Comparison of ENCODE assay signal across 8 cellular contexts in genomic region chr2:69385443-69386151, GRCh38. TPM values are rescaled to one million over a fixed set of nuclear protein-coding genes. Genes with fewer than 3 reads are reported as not detected.
DNase-seq lines count a peak whose midpoint lies in the region; ATAC-seq and TF ChIP-seq lines count a peak whose summit lies in the region.

No MANE protein-coding gene starts in this region.

- POLR2A ChIA-PET in CD4-positive, alpha-beta memory T cell (lab: Charles Lee; ENCODE audit: partially characterized antibody) = interaction anchor here (0.7 to 2.5 kb wide), 2 partner anchors 10 to 52 kb away, joined by 3 to 22 read pairs; partner anchors contain the start of gene NFU1
- POLR2A ChIA-PET in naive thymus-derived CD8-positive, alpha-beta T cell (lab: Charles Lee) = interaction anchor here (1.2 to 1.5 kb wide), 3 partner anchors 8 to 52 kb away, joined by 3 to 8 read pairs (median 6); partner anchors contain the start of gene NFU1

- CTCF ChIA-PET in CD4-positive, alpha-beta memory T cell (lab: Charles Lee; ENCODE audit: partially characterized antibody) = interaction anchor here (1.0 to 2.5 kb wide), 3 partner anchors 9 to 52 kb away, joined by 4 to 23 read pairs (median 8); partner anchors contain the start of gene NFU1

- no peak for ATAC-seq in central memory CD8-positive, alpha-beta T cell (replicated peaks; ENCODE audit: extremely low read depth, poor library complexity, severe bottlenecking)
- ATAC-seq in naive thymus-derived CD8-positive, alpha-beta T cell = no peak
- ATAC-seq in mucosa of descending colon (no peak), HG03159 (IDR thresholded peaks at IDR 0.05; ENCODE audit: unreplicated experiment) (no peak)

- no peak for TF ChIP-seq CTCF in MM.1S (IDR thresholded peaks at IDR 0.05; ENCODE audit: low read length)
- no peak for TF ChIP-seq CTCF in mucosa of descending colon (IDR thresholded peaks at IDR 0.05)

- no peaks in the 10 kb centered on the region for H3K27me3 Mint-ChIP-seq in CD4-positive, alpha-beta memory T cell
- H3K27me3 Mint-ChIP-seq in central memory CD8-positive, alpha-beta T cell = no peaks in the 10 kb centered on the region
- no peaks in the 10 kb centered on the region for H3K27me3 Mint-ChIP-seq in naive thymus-derived CD8-positive, alpha-beta T cell

- intact Hi-C loops in CD4-positive, alpha-beta memory T cell (cut with micrococcal nuclease) = loop anchor here (5.0 to 10.0 kb wide), 3 partner anchors 259 to 909 kb away; partner anchors contain the start of genes AAK1, C2orf42 and SNRPG
- intact Hi-C loops in mucosa of descending colon (cut with DNase I, micrococcal nuclease) = no loop called here

- no peaks in the 10 kb centered on the region for H3K27me3 ChIP-seq in CD4-positive, alpha-beta memory T cell (ENCODE audit: insufficient read depth, low read length)
- H3K27me3 ChIP-seq in MM.1S (replicated peaks; ENCODE audit: insufficient read depth, low read length) = no peaks in the 10 kb centered on the region

- H4K20me1 ChIP-seq in MM.1S (ENCODE audit: insufficient read depth, low read length) = peaks cover 12% of the 10 kb centered on the region; the same call in 1 of the 2 replicates

- H3K4me1 Mint-ChIP-seq in CD4-positive, alpha-beta memory T cell = peaks cover 32 to 62% (median 45%) of the 10 kb centered on the region in 4 donors
- H3K4me1 Mint-ChIP-seq in central memory CD8-positive, alpha-beta T cell = peaks cover 44% of the 10 kb centered on the region
- H3K4me1 Mint-ChIP-seq in naive thymus-derived CD8-positive, alpha-beta T cell = peaks cover 19 to 56% (median 50%) of the 10 kb centered on the region in 4 donors

- peak overlapping the region; percentile 66 for H3K27ac ChIP-seq in CD4-positive, alpha-beta memory T cell (ENCODE audit: low read depth, low read length)
- H3K27ac ChIP-seq in MM.1S (ENCODE audit: low read length) = peak overlapping the region; percentile 55; the same call in 1 of the 2 replicates

- H3K36me3 ChIP-seq in CD4-positive, alpha-beta memory T cell (ENCODE audit: insufficient read depth, low read length) = no peaks in the 10 kb centered on the region
- no peaks in the 10 kb centered on the region for H3K36me3 ChIP-seq in MM.1S (replicated peaks; ENCODE audit: insufficient read depth, low read length)
- H3K36me3 ChIP-seq in mucosa of descending colon (ENCODE audit: low read depth) = no peaks in the 10 kb centered on the region

- H3K4me3 ChIP-seq in CD4-positive, alpha-beta memory T cell (ENCODE audit: low read length in 2 of 2) = no peak overlapping the region
- H3K4me3 ChIP-seq in MM.1S (ENCODE audit: low read length) = peak overlapping the region; percentile 92
- no peak overlapping the region for H3K4me3 ChIP-seq in mucosa of descending colon

- H3K27ac Mint-ChIP-seq in CD4-positive, alpha-beta memory T cell = peak overlapping the region; percentile 29 to 92 (median 81)
- H3K27ac Mint-ChIP-seq in central memory CD8-positive, alpha-beta T cell (ENCODE audit: low read depth) = no peak overlapping the region
- peak overlapping the region; percentile 45 to 94 (median 74) for H3K27ac Mint-ChIP-seq in naive thymus-derived CD8-positive, alpha-beta T cell

- H3K4me3 Mint-ChIP-seq in CD4-positive, alpha-beta memory T cell = peak overlapping the region; percentile 85 to 91 (median 88)
- H3K4me3 Mint-ChIP-seq in central memory CD8-positive, alpha-beta T cell = peak overlapping the region; percentile 86
- H3K4me3 Mint-ChIP-seq in naive thymus-derived CD8-positive, alpha-beta T cell = peak overlapping the region; percentile 80 to 94 (median 87)

- no peaks in the 10 kb centered on the region for H3K9me2 ChIP-seq in MM.1S (replicated peaks; ENCODE audit: insufficient read depth, low read length)

- H3K9me3 Mint-ChIP-seq in CD4-positive, alpha-beta memory T cell = no peaks in the 10 kb centered on the region
- H3K9me3 Mint-ChIP-seq in central memory CD8-positive, alpha-beta T cell = no peaks in the 10 kb centered on the region
- H3K9me3 Mint-ChIP-seq in naive thymus-derived CD8-positive, alpha-beta T cell = no peaks in the 10 kb centered on the region

- no peak for DNase-seq in CD4-positive, alpha-beta memory T cell
- peak; percentile 42 for DNase-seq in MM.1S
- no peak for DNase-seq in central memory CD8-positive, alpha-beta T cell (ENCODE audit: low spot score in 2 of 2)
- no peak for DNase-seq in naive thymus-derived CD8-positive, alpha-beta T cell
- no peak for DNase-seq in mucosa of descending colon
- no peak for DNase-seq in NCI-H446 (lab: John Stamatoyannopoulos, UW)
- DNase-seq in midbrain (lab: John Stamatoyannopoulos, UW) = no peak

- peaks cover 38% of the 10 kb centered on the region for H3K4me1 ChIP-seq in CD4-positive, alpha-beta memory T cell (ENCODE audit: insufficient read depth, low read length)
- H3K4me1 ChIP-seq in MM.1S (ENCODE audit: low read length) = peaks cover 24% of the 10 kb centered on the region
- H3K4me1 ChIP-seq in mucosa of descending colon (ENCODE audit: low read depth) = peaks cover 36% of the 10 kb centered on the region

- peaks cover 64% of the 10 kb centered on the region for H3K79me2 ChIP-seq in MM.1S (ENCODE audit: low read length)

- H3K36me3 Mint-ChIP-seq in CD4-positive, alpha-beta memory T cell = peaks cover 6% of the 10 kb centered on the region in 2 donors
- H3K36me3 Mint-ChIP-seq in central memory CD8-positive, alpha-beta T cell (ENCODE audit: insufficient read depth) = peaks cover 5% of the 10 kb centered on the region
- peaks cover 0 to 11% (median 0%) of the 10 kb centered on the region in 3 donors for H3K36me3 Mint-ChIP-seq in naive thymus-derived CD8-positive, alpha-beta T cell

- peak overlapping the region; percentile 87 for H3K4me2 ChIP-seq in MM.1S (ENCODE audit: low read depth, low read length)

- H3K9ac ChIP-seq in MM.1S (ENCODE audit: low read length) = peak overlapping the region; percentile 76

- H3K9me3 ChIP-seq in CD4-positive, alpha-beta memory T cell (ENCODE audit: control insufficient read depth in 1 of 2, low read length in 2 of 2) = no peaks in the 10 kb centered on the region
- H3K9me3 ChIP-seq in MM.1S (replicated peaks; ENCODE audit: insufficient read depth, low read length) (no peaks in the 10 kb centered on the region), mucosa of descending colon (no peaks in the 10 kb centered on the region)

- peaks cover 28% of the 10 kb centered on the region for H3F3A ChIP-seq in MM.1S (ENCODE audit: insufficient read depth, low read length)

- no peak overlapping the region for H2AFZ ChIP-seq in MM.1S (ENCODE audit: low read length)

RNA-seq across cellular contexts. Expression of gene GFPT1, which starts 1.4 kb away (rescaled TPM):
- 10 to 100 TPM; 23.1 to 25.8 TPM for total RNA-seq in CD4-positive, alpha-beta memory T cell
- 10 to 100 TPM in 1 of 2 donors, 1 to 10 TPM in 1; 8.4 to 14.5 TPM for polyA plus RNA-seq in CD4-positive, alpha-beta memory T cell
- total RNA-seq in naive thymus-derived CD8-positive, alpha-beta T cell = 10 to 100 TPM; 16.9 to 20.2 TPM
- polyA plus RNA-seq in naive thymus-derived CD8-positive, alpha-beta T cell = 10 to 100 TPM in 1 of 3 donors, 1 to 10 TPM in 2; 6.2 to 12.1 (median 7.6) TPM
- 100 to 1,000 TPM in 2 of 3 donors, 10 to 100 TPM in 1; 79.3 to 196 (median 180) TPM for total RNA-seq in mucosa of descending colon

RNA-seq across cellular contexts. Expression of gene NFU1, which starts 51.6 kb away (rescaled TPM):
- 10 to 100 TPM; 23.9 to 27.0 TPM for total RNA-seq in CD4-positive, alpha-beta memory T cell
- 10 to 100 TPM; 65.4 to 96.1 TPM for polyA plus RNA-seq in CD4-positive, alpha-beta memory T cell
- 10 to 100 TPM; 29.6 to 32.7 TPM for total RNA-seq in naive thymus-derived CD8-positive, alpha-beta T cell
- 10 to 100 TPM; 78.6 to 96.9 (median 88.9) TPM for polyA plus RNA-seq in naive thymus-derived CD8-positive, alpha-beta T cell
- total RNA-seq in mucosa of descending colon = 10 to 100 TPM; 38.9 to 60.6 (median 47.2) TPM
